Comparison of ENCODE assay signal across 21 cellular contexts in genomic region chr11:131099013-131099412, GRCh38.
DNase-seq lines count a peak whose midpoint lies in the region; ATAC-seq, FAIRE-seq and TF ChIP-seq lines count a peak whose summit lies in the region.
"Had no signal": no experiment of that assay in that cellular context is flagged by ENCODE, and none has a peak within 500 bp of the region (broad histone marks: within the 10 kb centered on the region; RNA-seq: fewer than 3 reads in every experiment).

No MANE protein-coding gene starts in this region.

- H3K27me3 ChIP-seq in HepG2 (ENCODE audit: control insufficient read depth in 1 of 2, insufficient read depth in 2 of 2, low read length in 2 of 2): peaks cover 0 to 7% of the 10 kb centered on the region in 2 experiments; a peak in 1 of 5 replicates
- H3K27me3 ChIP-seq in right lobe of liver: no peaks in the 10 kb centered on the region
- no peaks in the 10 kb centered on the region for H3K27me3 ChIP-seq in foreskin keratinocyte
- no peaks in the 10 kb centered on the region for H3K27me3 ChIP-seq in CD4-positive, alpha-beta T cell (ENCODE audit: control insufficient read depth, insufficient read depth, low read length)
- H3K27me3 ChIP-seq: cardiac muscle cell, pancreas, sigmoid colon, upper lobe of left lung had no signal

- peaks cover 21% of the 10 kb centered on the region for H3K4me1 ChIP-seq in HepG2 (ENCODE audit: insufficient read depth, low read length)
- no peaks in the 10 kb centered on the region for H3K4me1 ChIP-seq in right lobe of liver
- H3K4me1 ChIP-seq in foreskin keratinocyte: no peaks in the 10 kb centered on the region
- H3K4me1 ChIP-seq: pancreas, upper lobe of left lung had no signal

- TF ChIP-seq POLR2A in HepG2 (IDR thresholded peaks at IDR 0.05; ENCODE audit: insufficient read depth in 1 of 2, low read depth in 2 of 2, low read length in 2 of 2) (no peak), right lobe of liver (IDR thresholded peaks at IDR 0.05) (no peak)

- H3K4me3 Mint-ChIP-seq in CD4-positive, alpha-beta T cell: no peak overlapping the region
- H3K4me3 Mint-ChIP-seq: activated CD4-positive, alpha-beta T cell treated with anti-CD3 and anti-CD28 coated beads, Interleukin-2, amount 10 ng/mL, durations not matched to agents 24 days and 14 days; natural killer cell; stimulated activated naive CD8-positive, alpha-beta T cell treated with anti-CD3 and anti-CD28 coated beads, Interleukin-15, Interleukin-2, amounts not matched to agents 100 ng/mL and 50 ng/mL, for 24 hours; T-cell had no signal

- TF ChIP-seq RAD21 in HepG2 (CRISPR knock-in tag; IDR thresholded peaks at IDR 0.05): no peak

- no peak overlapping the region for H2AFZ ChIP-seq in HepG2 (ENCODE audit: low read length)

- TF ChIP-seq EP300 in HepG2 (IDR thresholded peaks at IDR 0.05; ENCODE audit: low read depth in 2 of 2, low read length in 2 of 2) (peak in 1 of 2 experiments; percentile 73; a peak in 2 of 4 replicates), HepG2 (CRISPR knock-in tag; IDR thresholded peaks at IDR 0.05; ENCODE audit: borderline replicate concordance) (peak; percentile 75; the same call in 1 of the 2 replicates)

- H3K4me1 Mint-ChIP-seq in CD4-positive, alpha-beta T cell (ENCODE audit: low read depth): no peaks in the 10 kb centered on the region
- H3K4me1 Mint-ChIP-seq: activated CD4-positive, alpha-beta T cell treated with anti-CD3 and anti-CD28 coated beads, Interleukin-2, amount 10 ng/mL, durations not matched to agents 24 days and 14 days; natural killer cell; T-cell had no signal

- DNase-seq in HepG2 (ENCODE audit: low spot score): peak; percentile 75
- DNase-seq in right lobe of liver: no peak
- peak; percentile 8 for DNase-seq in astrocyte of the hippocampus (ENCODE audit: low read depth, low spot score)
- peak; percentile 39 to 73 for DNase-seq in foreskin keratinocyte
- no peak for DNase-seq in COR-L47 (lab: John Stamatoyannopoulos, UW)
- no peak for DNase-seq in NCI-H2196 (lab: John Stamatoyannopoulos, UW; ENCODE audit: unreplicated experiment)
- no peak for DNase-seq in CD4-positive, alpha-beta T cell
- DNase-seq: natural killer cell; NCI-H187 treated with DMSO at 0.1 percent for 48 hours; NCI-H526 treated with DMSO at 0.1 percent for 48 hours; pancreas; SHP77; sigmoid colon; stimulated activated CD4-positive, alpha-beta T cell treated with anti-CD3 and anti-CD28 coated beads, Interleukin-1b, Interleukin-23, amount 100 ng/mL, for 48 hours; T-cell; upper lobe of left lung had no signal

- peaks cover 6% of the 10 kb centered on the region for H3K27me3 Mint-ChIP-seq in CD4-positive, alpha-beta T cell
- H3K27me3 Mint-ChIP-seq: activated CD4-positive, alpha-beta T cell treated with anti-CD3 and anti-CD28 coated beads, Interleukin-2, amount 10 ng/mL, durations not matched to agents 24 days and 14 days had no signal

- H3K9me3 Mint-ChIP-seq in CD4-positive, alpha-beta T cell: no peaks in the 10 kb centered on the region
- H3K9me3 Mint-ChIP-seq: activated CD4-positive, alpha-beta T cell treated with anti-CD3 and anti-CD28 coated beads, Interleukin-2, amount 10 ng/mL, durations not matched to agents 24 days and 14 days; natural killer cell; stimulated activated naive CD8-positive, alpha-beta T cell treated with anti-CD3 and anti-CD28 coated beads, Interleukin-15, Interleukin-2, amounts not matched to agents 100 ng/mL and 50 ng/mL, for 24 hours; T-cell had no signal

- no peaks in the 10 kb centered on the region for H3K36me3 ChIP-seq in HepG2 (replicated peaks in 1 of 2; ENCODE audit: control insufficient read depth in 1 of 2, insufficient read depth in 2 of 2, low read length in 2 of 2)
- no peaks in the 10 kb centered on the region for H3K36me3 ChIP-seq in right lobe of liver
- H3K36me3 ChIP-seq: cardiac muscle cell, pancreas, sigmoid colon, upper lobe of left lung had no signal

- BruUV-seq in HepG2 (replicated peaks; lab: Mats Ljungman, UMichigan): no TSS peak

- peak overlapping the region; percentile 19; the same call in 1 of the 2 replicates for H3K4me2 ChIP-seq in HepG2 (ENCODE audit: low read depth, low read length)

- CTCF ChIA-PET in HepG2 (lab: Yijun Ruan, JAX; ENCODE audit: low intra/inter-chr PET ratio, low total read pairs): no interaction called here
- CTCF ChIA-PET in CD4-positive, alpha-beta T cell (lab: Charles Lee): no interaction called here

- H3K27ac ChIP-seq in HepG2 (ENCODE audit: extremely low read length, insufficient read depth, low read length): no peak overlapping the region
- H3K27ac ChIP-seq in right lobe of liver: no peak overlapping the region
- no peak overlapping the region for H3K27ac ChIP-seq in foreskin keratinocyte
- H3K27ac ChIP-seq in CD4-positive, alpha-beta T cell (ENCODE audit: low read depth, low read length): no peak overlapping the region
- H3K27ac ChIP-seq: cardiac muscle cell, pancreas, sigmoid colon, upper lobe of left lung had no signal

- intact Hi-C loops in HepG2 (cut with micrococcal nuclease; ENCODE audit: unreplicated experiment) (no loop called here), right lobe of liver (cut with DNase I) (no loop called here)
- intact Hi-C loops in CD4-positive, alpha-beta T cell (cut with DNase I, micrococcal nuclease): no loop called here

- H3K79me2 ChIP-seq in HepG2 (ENCODE audit: insufficient read depth, low read length): no peaks in the 10 kb centered on the region

- in situ Hi-C loops in HepG2 (cut with HindIII; ENCODE audit: extremely low pct_ligation_motif_present, low pct_unique_long_range_greater_than_20kb): no loop called here

- H3K36me3 Mint-ChIP-seq in CD4-positive, alpha-beta T cell (ENCODE audit: low read depth): no peaks in the 10 kb centered on the region
- H3K36me3 Mint-ChIP-seq: natural killer cell, T-cell had no signal

- peak; percentile 83 for ATAC-seq in HepG2
- ATAC-seq in right lobe of liver: no peak
- peak; percentile 87 for ATAC-seq in foreskin keratinocyte
- ATAC-seq in GM19463 (IDR thresholded peaks at IDR 0.05; ENCODE audit: unreplicated experiment): no peak
- no peak for ATAC-seq in CD4-positive, alpha-beta T cell (ENCODE audit: poor library complexity)
- ATAC-seq: K562, natural killer cell, pancreas, T-cell had no signal

- under 1% methylated on average over 6 of the region's 6 CpGs for WGBS in HepG2 (ENCODE audit: low lambda C conversion rate)
- WGBS in right lobe of liver (ENCODE audit: insufficient coverage, low coverage, low lambda C conversion rate, missing lambda C conversion rate): 39% methylated on average over 5 of the region's 6 CpGs

- no peaks in the 10 kb centered on the region for H3K9me3 ChIP-seq in HepG2 (ENCODE audit: low read length)
- H3K9me3 ChIP-seq in right lobe of liver: no peaks in the 10 kb centered on the region
- H3K9me3 ChIP-seq in CD4-positive, alpha-beta T cell (ENCODE audit: control insufficient read depth, low read length): no peaks in the 10 kb centered on the region
- H3K9me3 ChIP-seq: pancreas, sigmoid colon, upper lobe of left lung had no signal

- TF ChIP-seq CTCF in HepG2 (CRISPR knock-in tag; IDR thresholded peaks at IDR 0.05) (no peak), right lobe of liver (IDR thresholded peaks at IDR 0.05) (no peak), foreskin keratinocyte (conservative IDR thresholded peaks at IDR 0.05) (no peak)
- no peak for TF ChIP-seq CTCF in CD4-positive, alpha-beta T cell (IDR thresholded peaks at IDR 0.05)

- H4K20me1 ChIP-seq in HepG2 (ENCODE audit: insufficient read depth, low read length): no peaks in the 10 kb centered on the region

- POLR2A ChIA-PET in HepG2 (lab: Yijun Ruan, JAX): no interaction called here
- POLR2A ChIA-PET in CD4-positive, alpha-beta T cell (lab: Charles Lee): no interaction called here

- H3K9ac ChIP-seq in HepG2 (ENCODE audit: insufficient read depth, low read depth, low read length): no peak overlapping the region

- FAIRE-seq in HepG2 (lab: Jason Lieb, UNC): no peak
- FAIRE-seq: K562, pancreas had no signal

- H3K27ac Mint-ChIP-seq in CD4-positive, alpha-beta T cell: no peak overlapping the region
- H3K27ac Mint-ChIP-seq: activated CD4-positive, alpha-beta T cell treated with anti-CD3 and anti-CD28 coated beads, Interleukin-2, amount 10 ng/mL, durations not matched to agents 24 days and 14 days; natural killer cell; stimulated activated naive CD8-positive, alpha-beta T cell treated with anti-CD3 and anti-CD28 coated beads, Interleukin-15, Interleukin-2, amounts not matched to agents 100 ng/mL and 50 ng/mL, for 24 hours; T-cell had no signal

- H3K4me3 ChIP-seq in HepG2 (replicated peaks in 1 of 3; ENCODE audit: insufficient read depth in 1 of 3, low read depth in 2 of 3, low read length in 3 of 3) (no peak overlapping the region), right lobe of liver (no peak overlapping the region)
- H3K4me3 ChIP-seq: cardiac muscle cell, K562, pancreas, sigmoid colon, upper lobe of left lung had no signal

TF ChIP-seq in HepG2, 621 proteins besides CTCF, POLR2A, EP300 and RAD21 (continues in another document):
- TF ChIP-seq ZFP36 (IDR thresholded peaks at IDR 0.05; ENCODE audit: borderline replicate concordance, low read depth, low read length, partially characterized antibody) (no peak), NFKB2 (CRISPR knock-in tag; IDR thresholded peaks at IDR 0.05; ENCODE audit: borderline replicate concordance) (no peak), ZBTB1 (CRISPR knock-in tag; IDR thresholded peaks at IDR 0.05; ENCODE audit: borderline replicate concordance) (no peak), ZNF557 (CRISPR knock-in tag; IDR thresholded peaks at IDR 0.05) (no peak), FOXP1 (IDR thresholded peaks at IDR 0.05) (no peak), FOXP1 (CRISPR knock-in tag; IDR thresholded peaks at IDR 0.05) (peak; percentile 44; the same call in 1 of the 2 replicates), ZNF282 (IDR thresholded peaks at IDR 0.05; ENCODE audit: partially characterized antibody) (no peak), MXD4 (CRISPR knock-in tag; IDR thresholded peaks at IDR 0.05) (no peak), KAT7 (CRISPR knock-in tag; IDR thresholded peaks at IDR 0.05; ENCODE audit: borderline replicate concordance) (no peak), POGZ (CRISPR knock-in tag; IDR thresholded peaks at IDR 0.05) (no peak), ZNF331 (CRISPR knock-in tag; IDR thresholded peaks at IDR 0.05) (no peak), FOXC1 (CRISPR knock-in tag; IDR thresholded peaks at IDR 0.05; ENCODE audit: borderline replicate concordance) (no peak)

Comparison
In these comparisons a context has a peak if more than half of its experiments do, and no peak if none do; other contexts are left out.
1. ATAC-seq: peak in HepG2 (single experiment) and foreskin keratinocyte (single experiment); none in right lobe of liver (0 of 4), GM19463 (single experiment) and CD4-positive, alpha-beta T cell (single experiment).
2. DNase-seq: peak in HepG2 (single experiment), astrocyte of the hippocampus (single experiment) and foreskin keratinocyte (2 of 2); none in right lobe of liver (0 of 3), COR-L47 (single experiment), NCI-H2196 (single experiment) and CD4-positive, alpha-beta T cell (0 of 10).